ENCODE assay signal across 10 cellular contexts in the genomic region with DNA sequence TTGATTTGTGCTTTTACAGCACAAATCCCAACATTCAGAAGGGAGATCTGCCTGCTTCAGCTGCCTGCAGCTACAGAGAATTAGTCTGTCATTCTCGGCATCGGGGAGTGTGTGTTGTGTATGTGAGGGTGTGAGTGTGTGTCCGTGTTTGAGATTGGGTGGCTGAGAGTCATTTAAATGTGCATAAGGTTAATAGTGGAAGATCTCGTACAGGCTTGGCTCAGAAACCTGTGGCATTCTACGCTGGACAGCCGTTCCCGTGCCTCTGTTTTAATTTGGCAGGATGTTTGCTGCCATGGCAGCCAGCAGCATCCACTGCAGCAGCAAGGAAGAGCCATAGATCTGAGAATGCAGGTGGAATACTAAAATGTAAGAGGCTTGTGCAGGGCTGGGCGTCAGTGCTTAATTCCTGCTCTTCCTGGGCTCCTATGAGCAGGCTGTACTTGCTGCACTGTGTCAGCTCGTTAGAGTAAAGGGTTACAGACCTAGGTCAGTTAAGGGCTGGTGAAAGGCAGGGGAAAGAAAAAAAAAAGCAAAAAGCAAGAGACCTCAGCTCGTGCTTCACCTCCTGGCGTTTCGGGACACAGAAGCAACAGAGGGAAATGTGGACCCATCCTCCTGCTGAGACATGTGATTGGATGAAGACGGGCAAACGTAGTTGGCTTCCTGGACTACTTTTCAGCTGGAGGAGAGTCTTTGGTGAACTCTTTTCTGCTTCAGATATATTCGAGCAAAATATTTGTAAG.
DNase-seq lines count a peak whose midpoint lies in the region; ATAC-seq and TF ChIP-seq lines count a peak whose summit lies in the region.
"Had no signal": no experiment of that assay in that cellular context is flagged by ENCODE, and none has a peak within 500 bp of the region (broad histone marks: within the 10 kb centered on the region; RNA-seq: fewer than 3 reads in every experiment).

No MANE protein-coding gene starts in this region.

- H3K4me1 Mint-ChIP-seq in GM23338 = no peaks in the 10 kb centered on the region; the same call in 2 of the 3 replicates

- no peaks in the 10 kb centered on the region for H4K20me1 ChIP-seq in GM23338 (replicated peaks; ENCODE audit: insufficient read depth)
- H4K20me1 ChIP-seq in MM.1S (ENCODE audit: insufficient read depth, low read length) = no peaks in the 10 kb centered on the region

- H3F3A ChIP-seq in GM23338 (replicated peaks; ENCODE audit: low read depth) (no peaks in the 10 kb centered on the region), MM.1S (ENCODE audit: insufficient read depth, low read length) (no peaks in the 10 kb centered on the region)

- no peak overlapping the region for H3K4me3 ChIP-seq in GM23338
- H3K4me3 ChIP-seq in fibroblast of villous mesenchyme (ENCODE audit: low read depth, low read length) = peak overlapping the region; percentile 31
- no peak overlapping the region for H3K4me3 ChIP-seq in MM.1S (ENCODE audit: low read length)

- H3K27ac Mint-ChIP-seq in GM23338 = no peak overlapping the region

- H3K79me2 ChIP-seq in GM23338 (replicated peaks; ENCODE audit: insufficient read depth) = no peaks in the 10 kb centered on the region
- no peaks in the 10 kb centered on the region for H3K79me2 ChIP-seq in MM.1S (ENCODE audit: low read length)

- H3K9ac ChIP-seq in MM.1S (ENCODE audit: low read length) = no peak overlapping the region

- ATAC-seq in GM23338 (peak; percentile 49; the same call in 2 of the 3 replicates), HG02571 (IDR thresholded peaks at IDR 0.05; ENCODE audit: unreplicated experiment) (no peak)

- H3K27me3 ChIP-seq in GM23338 (ENCODE audit: insufficient read depth) (no peaks in the 10 kb centered on the region), MM.1S (replicated peaks; ENCODE audit: insufficient read depth, low read length) (no peaks in the 10 kb centered on the region)

- H3K27me3 Mint-ChIP-seq in GM23338 (ENCODE audit: insufficient read depth, low read depth, poor library complexity) = no peaks in the 10 kb centered on the region

- H3K4me3 Mint-ChIP-seq in GM23338 = no peak overlapping the region

- no peak overlapping the region for H2AFZ ChIP-seq in GM23338
- no peak overlapping the region for H2AFZ ChIP-seq in MM.1S (ENCODE audit: low read length)

- H3K4me1 ChIP-seq in GM23338 (ENCODE audit: insufficient read depth) (no peaks in the 10 kb centered on the region), MM.1S (ENCODE audit: low read length) (no peaks in the 10 kb centered on the region)

- H3K9me3 ChIP-seq in MM.1S (replicated peaks; ENCODE audit: insufficient read depth, low read length) = no peaks in the 10 kb centered on the region

- H3K27ac ChIP-seq in GM23338 (ENCODE audit: low read depth) = no peak overlapping the region
- no peak overlapping the region for H3K27ac ChIP-seq in MM.1S (ENCODE audit: low read length)

- H3K4me2 ChIP-seq in GM23338 (no peak overlapping the region), MM.1S (ENCODE audit: low read depth, low read length) (no peak overlapping the region)

- peak; percentile 17 for DNase-seq in GM23338 (ENCODE audit: low spot score)
- DNase-seq in SIG-M5 (lab: John Stamatoyannopoulos, UW) = peak; percentile 48
- DNase-seq in fibroblast of villous mesenchyme (ENCODE audit: low read depth) = peak; percentile 51
- peak in 29 of 56 donors; percentile 2 to 63 (median 32) for DNase-seq in nucleus accumbens (lab: John Stamatoyannopoulos, UW)
- no peak for DNase-seq in activated T-cell treated with anti-CD3 and anti-CD28 coated beads for 4 hours
- no peak for DNase-seq in MM.1S
- DNase-seq in effector CD8-positive, alpha-beta T cell (lab: John Stamatoyannopoulos, UW) = no peak
- DNase-seq: GOT3; stimulated activated CD8-positive, alpha-beta memory T cell treated with anti-CD3 and anti-CD28 coated beads, Interleukin-4, amount 100 ng/mL, for 48 hours had no signal

- no peaks in the 10 kb centered on the region for H3K36me3 Mint-ChIP-seq in GM23338 (ENCODE audit: low read depth)

- H3K36me3 ChIP-seq in GM23338 (ENCODE audit: insufficient read depth) (no peaks in the 10 kb centered on the region), MM.1S (replicated peaks; ENCODE audit: insufficient read depth, low read length) (no peaks in the 10 kb centered on the region)

- H3K9me3 Mint-ChIP-seq in GM23338 = no peaks in the 10 kb centered on the region

- TF ChIP-seq CTCF in GM23338 (conservative IDR thresholded peaks at IDR 0.05; ENCODE audit: low read depth in 2 of 2) (no peak), fibroblast of villous mesenchyme (IDR thresholded peaks at IDR 0.05; ENCODE audit: insufficient read depth, low read depth, low read length) (no peak), MM.1S (IDR thresholded peaks at IDR 0.05; ENCODE audit: low read length) (no peak)

- no peaks in the 10 kb centered on the region for H3K9me2 ChIP-seq in GM23338 (ENCODE audit: insufficient read depth)
- no peaks in the 10 kb centered on the region for H3K9me2 ChIP-seq in MM.1S (replicated peaks; ENCODE audit: insufficient read depth, low read length)

TF ChIP-seq in GM23338, 12 proteins besides CTCF, POLR2A, EP300 and RAD21 (continues in another document):
- TF ChIP-seq CREB1 (CRISPR knock-in tag; IDR thresholded peaks at IDR 0.05; ENCODE audit: low read depth) (no peak), ZNF331 (CRISPR knock-in tag; IDR thresholded peaks at IDR 0.05; ENCODE audit: low read depth) (no peak), NANOG (IDR thresholded peaks at IDR 0.05; ENCODE audit: borderline replicate concordance) (no peak), ZNF114 (CRISPR knock-in tag; IDR thresholded peaks at IDR 0.05) (no peak), EZH2 (IDR thresholded peaks at IDR 0.05; ENCODE audit: low read depth, unreplicated experiment) (no peak), EZH2phosphoT487 (IDR thresholded peaks at IDR 0.05; ENCODE audit: unreplicated experiment) (no peak), JUNB (IDR thresholded peaks at IDR 0.05; ENCODE audit: unreplicated experiment) (no peak)
- TF ChIP-seq, protein P1, sequence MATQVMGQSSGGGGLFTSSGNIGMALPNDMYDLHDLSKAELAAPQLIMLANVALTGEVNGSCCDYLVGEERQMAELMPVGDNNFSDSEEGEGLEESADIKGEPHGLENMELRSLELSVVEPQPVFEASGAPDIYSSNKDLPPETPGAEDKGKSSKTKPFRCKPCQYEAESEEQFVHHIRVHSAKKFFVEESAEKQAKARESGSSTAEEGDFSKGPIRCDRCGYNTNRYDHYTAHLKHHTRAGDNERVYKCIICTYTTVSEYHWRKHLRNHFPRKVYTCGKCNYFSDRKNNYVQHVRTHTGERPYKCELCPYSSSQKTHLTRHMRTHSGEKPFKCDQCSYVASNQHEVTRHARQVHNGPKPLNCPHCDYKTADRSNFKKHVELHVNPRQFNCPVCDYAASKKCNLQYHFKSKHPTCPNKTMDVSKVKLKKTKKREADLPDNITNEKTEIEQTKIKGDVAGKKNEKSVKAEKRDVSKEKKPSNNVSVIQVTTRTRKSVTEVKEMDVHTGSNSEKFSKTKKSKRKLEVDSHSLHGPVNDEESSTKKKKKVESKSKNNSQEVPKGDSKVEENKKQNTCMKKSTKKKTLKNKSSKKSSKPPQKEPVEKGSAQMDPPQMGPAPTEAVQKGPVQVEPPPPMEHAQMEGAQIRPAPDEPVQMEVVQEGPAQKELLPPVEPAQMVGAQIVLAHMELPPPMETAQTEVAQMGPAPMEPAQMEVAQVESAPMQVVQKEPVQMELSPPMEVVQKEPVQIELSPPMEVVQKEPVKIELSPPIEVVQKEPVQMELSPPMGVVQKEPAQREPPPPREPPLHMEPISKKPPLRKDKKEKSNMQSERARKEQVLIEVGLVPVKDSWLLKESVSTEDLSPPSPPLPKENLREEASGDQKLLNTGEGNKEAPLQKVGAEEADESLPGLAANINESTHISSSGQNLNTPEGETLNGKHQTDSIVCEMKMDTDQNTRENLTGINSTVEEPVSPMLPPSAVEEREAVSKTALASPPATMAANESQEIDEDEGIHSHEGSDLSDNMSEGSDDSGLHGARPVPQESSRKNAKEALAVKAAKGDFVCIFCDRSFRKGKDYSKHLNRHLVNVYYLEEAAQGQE (IDR thresholded peaks at IDR 0.05; ENCODE audit: unreplicated experiment) = no peak
- TF ChIP-seq, protein P2, sequence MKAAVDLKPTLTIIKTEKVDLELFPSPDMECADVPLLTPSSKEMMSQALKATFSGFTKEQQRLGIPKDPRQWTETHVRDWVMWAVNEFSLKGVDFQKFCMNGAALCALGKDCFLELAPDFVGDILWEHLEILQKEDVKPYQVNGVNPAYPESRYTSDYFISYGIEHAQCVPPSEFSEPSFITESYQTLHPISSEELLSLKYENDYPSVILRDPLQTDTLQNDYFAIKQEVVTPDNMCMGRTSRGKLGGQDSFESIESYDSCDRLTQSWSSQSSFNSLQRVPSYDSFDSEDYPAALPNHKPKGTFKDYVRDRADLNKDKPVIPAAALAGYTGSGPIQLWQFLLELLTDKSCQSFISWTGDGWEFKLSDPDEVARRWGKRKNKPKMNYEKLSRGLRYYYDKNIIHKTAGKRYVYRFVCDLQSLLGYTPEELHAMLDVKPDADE (IDR thresholded peaks at IDR 0.05) = no peak

Comparison
In these comparisons a context has a peak if more than half of its experiments do, and no peak if none do; other contexts are left out.
1. DNase-seq: peak in GM23338 (single experiment), SIG-M5 (single experiment), fibroblast of villous mesenchyme (single experiment) and nucleus accumbens (29 of 56); none in activated T-cell treated with anti-CD3 and anti-CD28 coated beads for 4 hours (single experiment), MM.1S (single experiment) and effector CD8-positive, alpha-beta T cell (single experiment).